In the genomic region with DNA sequence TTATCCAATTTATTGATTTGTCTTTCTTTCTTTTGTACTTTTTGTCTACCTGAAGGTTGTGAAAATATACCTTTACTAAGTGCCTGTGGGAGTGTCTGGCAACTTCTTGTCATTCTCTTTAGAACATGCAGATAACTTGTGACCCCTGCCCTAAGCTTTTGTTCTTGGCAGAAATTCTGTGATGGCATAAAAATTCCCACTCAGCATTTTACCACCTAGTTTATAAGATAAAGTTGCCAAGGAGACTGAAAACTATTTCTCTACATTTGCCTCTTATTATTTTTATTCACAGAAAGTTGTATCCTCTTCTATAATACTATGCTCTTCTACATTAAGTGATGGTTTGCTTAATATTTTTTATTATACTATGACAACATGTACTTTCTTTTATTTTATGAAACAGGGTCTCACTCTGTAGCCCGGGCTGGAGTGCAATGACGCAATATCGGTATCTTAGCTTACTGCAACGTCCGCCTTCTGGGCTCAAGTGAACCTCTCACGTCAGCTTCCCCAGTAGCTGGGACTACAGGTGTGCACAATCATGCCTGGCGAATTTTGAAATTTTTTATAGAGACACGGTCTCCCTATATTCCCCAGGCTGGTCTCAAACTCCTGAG, we compare ENCODE assay signal across 7 cellular contexts.
"Had no signal": no experiment of that assay in that cellular context is flagged by ENCODE, and none has a peak within 500 bp of the region (broad histone marks: within the 10 kb centered on the region; RNA-seq: fewer than 3 reads in every experiment).

No MANE protein-coding gene starts in this region.

- H3K4me2 ChIP-seq: KMS-11 had no signal

- H3K27ac ChIP-seq: KMS-11 had no signal

- DNase-seq: GOT3, H9, HCEC 1CT, KBM-7 had no signal

- FAIRE-seq: H54, HTR-8/SVneo had no signal

- H3K9ac ChIP-seq: KMS-11 had no signal
